15 cellular contexts compared by ENCODE assay signal in the genomic region with DNA sequence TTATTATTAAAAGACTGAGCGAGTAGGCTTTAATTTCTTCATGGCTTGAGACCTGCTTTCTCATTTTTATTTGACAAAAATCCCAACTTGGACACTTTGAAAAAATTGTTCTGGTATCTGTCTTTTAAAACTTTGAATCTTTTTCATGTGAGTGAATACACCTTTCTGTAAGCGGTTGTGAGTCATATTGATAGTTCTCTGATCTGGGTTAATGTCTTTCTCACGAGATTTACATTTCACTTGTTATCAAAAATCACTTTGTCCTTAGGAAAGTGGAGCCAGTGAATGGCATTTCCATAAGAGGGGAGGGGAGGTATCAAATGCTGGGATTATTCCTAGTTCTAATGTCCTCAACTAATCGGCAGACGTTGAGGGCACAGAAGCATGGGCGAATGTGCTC. TPM values are rescaled to one million over a fixed set of nuclear protein-coding genes. Genes with fewer than 3 reads are reported as not detected.
DNase-seq lines count a peak whose midpoint lies in the region; ATAC-seq and TF ChIP-seq lines count a peak whose summit lies in the region.
"Had no signal": no experiment of that assay in that cellular context is flagged by ENCODE, and none has a peak within 500 bp of the region (broad histone marks: within the 10 kb centered on the region; RNA-seq: fewer than 3 reads in every experiment).

No MANE protein-coding gene starts in this region.

- H3K27me3 ChIP-seq in Caco-2 (replicated peaks; ENCODE audit: control insufficient read depth, insufficient read depth, low read length), result no peaks in the 10 kb centered on the region

- H3K36me3 ChIP-seq in Caco-2 (ENCODE audit: control insufficient read depth, insufficient read depth, low read length), result no peaks in the 10 kb centered on the region

- BruUV-seq in Caco-2 (replicated peaks; lab: Mats Ljungman, UMichigan), result no TSS peak

- no peaks in the 10 kb centered on the region for H3K9me3 Mint-ChIP-seq in activated naive CD4-positive, alpha-beta T cell treated with anti-CD3 and anti-CD28 coated beads, Interleukin-2, amount 50 U/mL, for 24 hours
- H3K9me3 Mint-ChIP-seq in stimulated activated naive B cell treated with anti-CD40 and anti-IgM and Interleukin-4, amounts not matched to agents 10 μg/mL and 1 μg/mL and 100 μg/mL, for 72 hours, result peaks cover 0 to 3% of the 10 kb centered on the region in 2 donors
- no peaks in the 10 kb centered on the region for H3K9me3 Mint-ChIP-seq in Caco-2 (ENCODE audit: unreplicated experiment)
- H3K9me3 Mint-ChIP-seq: CD8-positive, alpha-beta T cell had no signal

- no peaks in the 10 kb centered on the region for H3K4me1 ChIP-seq in Caco-2

- peak overlapping the region; percentile 6 for H3K27ac Mint-ChIP-seq in activated naive CD4-positive, alpha-beta T cell treated with anti-CD3 and anti-CD28 coated beads, Interleukin-2, amount 50 U/mL, for 24 hours
- peak overlapping the region; percentile 29 for H3K27ac Mint-ChIP-seq in T-helper 17 cell
- peak overlapping the region; percentile 15 for H3K27ac Mint-ChIP-seq in stimulated activated naive B cell treated with anti-CD40 and anti-IgM and Interleukin-4, amounts not matched to agents 10 μg/mL and 1 μg/mL and 100 μg/mL, for 72 hours
- H3K27ac Mint-ChIP-seq in Caco-2 (ENCODE audit: unreplicated experiment), result no peak overlapping the region
- H3K27ac Mint-ChIP-seq: CD8-positive, alpha-beta T cell had no signal

- H3K4me3 ChIP-seq in Caco-2 (ENCODE audit: low read depth, low read length), result no peak overlapping the region
- H3K4me3 ChIP-seq: GM23248 had no signal

- peaks cover 56% of the 10 kb centered on the region for H3K4me1 Mint-ChIP-seq in activated naive CD4-positive, alpha-beta T cell treated with anti-CD3 and anti-CD28 coated beads, Interleukin-2, amount 50 U/mL, for 24 hours
- peaks cover 34% of the 10 kb centered on the region for H3K4me1 Mint-ChIP-seq in T-helper 17 cell
- peaks cover 18 to 37% of the 10 kb centered on the region in 2 donors for H3K4me1 Mint-ChIP-seq in stimulated activated naive B cell treated with anti-CD40 and anti-IgM and Interleukin-4, amounts not matched to agents 10 μg/mL and 1 μg/mL and 100 μg/mL, for 72 hours
- no peaks in the 10 kb centered on the region for H3K4me1 Mint-ChIP-seq in Caco-2 (ENCODE audit: low read depth, unreplicated experiment)

- CTCF ChIA-PET in Caco-2 (lab: Charles Lee), result no interaction called here

- no peak for DNase-seq in activated naive CD4-positive, alpha-beta T cell treated with anti-CD3 and anti-CD28 coated beads, Interleukin-2, amount 50 U/mL, for 16 hours
- DNase-seq in T-helper 17 cell, result no peak
- DNase-seq in stimulated activated naive B cell treated with anti-CD40 and anti-IgM and Interleukin-4, amounts not matched to agents 10 μg/mL and 1 μg/mL and 100 μg/mL, for 72 hours, result no peak
- no peak for DNase-seq in Caco-2
- DNase-seq: C1 segment of cervical spinal cord; CD8-positive, alpha-beta T cell; DMS 273 treated with DMSO at 0.1 percent for 48 hours; DMS79; EL; GDM1; GM23248; H7; HCEC 1CT had no signal

- ATAC-seq in T-helper 17 cell (no peak), HG02571 (IDR thresholded peaks at IDR 0.05; ENCODE audit: unreplicated experiment) (no peak)
- ATAC-seq in stimulated activated naive B cell treated with anti-CD40 and anti-IgM and Interleukin-4, amounts not matched to agents 10 μg/mL and 1 μg/mL and 100 μg/mL, for 72 hours (replicated peaks), result no peak
- ATAC-seq: CD8-positive, alpha-beta T cell had no signal

- no peaks in the 10 kb centered on the region for H3K27me3 Mint-ChIP-seq in activated naive CD4-positive, alpha-beta T cell treated with anti-CD3 and anti-CD28 coated beads, Interleukin-2, amount 50 U/mL, for 24 hours
- H3K27me3 Mint-ChIP-seq in T-helper 17 cell (no peaks in the 10 kb centered on the region), Caco-2 (ENCODE audit: insufficient read depth, unreplicated experiment) (no peaks in the 10 kb centered on the region)
- H3K27me3 Mint-ChIP-seq in stimulated activated naive B cell treated with anti-CD40 and anti-IgM and Interleukin-4, amounts not matched to agents 10 μg/mL and 1 μg/mL and 100 μg/mL, for 72 hours, result no peaks in the 10 kb centered on the region

- peaks cover 25% of the 10 kb centered on the region for H3K36me3 Mint-ChIP-seq in activated naive CD4-positive, alpha-beta T cell treated with anti-CD3 and anti-CD28 coated beads, Interleukin-2, amount 50 U/mL, for 24 hours
- H3K36me3 Mint-ChIP-seq in T-helper 17 cell (ENCODE audit: low read depth) (peaks cover 5% of the 10 kb centered on the region), Caco-2 (ENCODE audit: insufficient read depth, unreplicated experiment) (no peaks in the 10 kb centered on the region)
- peaks cover 40% of the 10 kb centered on the region in 2 donors for H3K36me3 Mint-ChIP-seq in stimulated activated naive B cell treated with anti-CD40 and anti-IgM and Interleukin-4, amounts not matched to agents 10 μg/mL and 1 μg/mL and 100 μg/mL, for 72 hours

- POLR2A ChIA-PET in Caco-2 (lab: Charles Lee), result no interaction called here

- intact Hi-C loops in Caco-2 (cut with micrococcal nuclease; ENCODE audit: unreplicated experiment), result no loop called here

- H3K9me3 ChIP-seq in T-helper 17 cell (ENCODE audit: control insufficient read depth, low read length, poor library complexity, severe bottlenecking) (no peaks in the 10 kb centered on the region), Caco-2 (no peaks in the 10 kb centered on the region)

- H3K4me3 Mint-ChIP-seq in activated naive CD4-positive, alpha-beta T cell treated with anti-CD3 and anti-CD28 coated beads, Interleukin-2, amount 50 U/mL, for 24 hours, result no peak overlapping the region
- H3K4me3 Mint-ChIP-seq in T-helper 17 cell (no peak overlapping the region), Caco-2 (ENCODE audit: unreplicated experiment) (no peak overlapping the region)
- no peak overlapping the region for H3K4me3 Mint-ChIP-seq in stimulated activated naive B cell treated with anti-CD40 and anti-IgM and Interleukin-4, amounts not matched to agents 10 μg/mL and 1 μg/mL and 100 μg/mL, for 72 hours
- H3K4me3 Mint-ChIP-seq: CD8-positive, alpha-beta T cell had no signal

- no peak for TF ChIP-seq CTCF in Caco-2 (IDR thresholded peaks at IDR 0.05; ENCODE audit: insufficient read depth in 1 of 2, low read depth in 1 of 2, low read length in 1 of 2, severe bottlenecking in 1 of 2, unreplicated experiment in 1 of 2)

RNA-seq across cellular contexts. Expression of gene ATP9B, which starts 36.3 kb away (rescaled TPM):
- total RNA-seq in T-helper 17 cell (10 to 100 TPM; 69.5 to 72.4 TPM), Caco-2 (2022) (13.0 and 15.8 TPM in 2 replicates)
